Comparison of ENCODE assay signal across 8 cellular contexts in the genomic region with DNA sequence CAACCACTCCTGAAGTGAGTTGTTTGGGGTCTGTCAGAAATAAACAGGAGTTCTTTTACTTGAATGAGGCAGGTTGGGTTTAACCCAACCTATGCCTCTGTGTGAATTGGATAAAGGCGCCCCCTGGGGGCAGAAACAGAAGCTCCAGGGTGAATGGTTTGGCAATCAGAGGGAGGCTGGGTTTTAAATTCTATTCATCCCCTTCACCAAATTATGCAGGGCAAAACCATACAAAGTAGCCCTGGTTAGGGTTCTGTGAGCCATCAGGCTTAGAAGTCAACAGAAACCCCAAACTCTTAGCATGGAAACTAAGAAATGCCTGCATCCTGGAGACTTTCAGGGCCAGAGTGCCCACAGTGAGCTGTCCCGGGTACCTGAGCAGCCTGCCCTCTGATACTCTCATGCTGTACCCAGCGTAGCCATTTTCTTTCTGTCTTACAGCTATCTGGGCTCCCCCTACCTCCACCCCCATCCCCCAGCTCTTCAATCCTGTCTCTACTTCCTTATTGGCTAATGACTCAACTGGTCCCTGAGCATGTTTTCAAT.
DNase-seq lines count a peak whose midpoint lies in the region; ATAC-seq, FAIRE-seq and TF ChIP-seq lines count a peak whose summit lies in the region.

No MANE protein-coding gene starts in this region.

- ATAC-seq in GM21447 (IDR thresholded peaks at IDR 0.05; ENCODE audit: unreplicated experiment) (peak; percentile 66), esophagus mucosa (peak; percentile 23), pancreas (peak; percentile 66 to 81 (median 76))

- H3K36me3 ChIP-seq in pancreas = no peaks in the 10 kb centered on the region

- no peaks in the 10 kb centered on the region for H3K27me3 ChIP-seq in pancreas

- TF ChIP-seq CTCF in pancreas (IDR thresholded peaks at IDR 0.05) = peak; percentile 29 to 57 (median 54)

- H3K9me3 ChIP-seq in pancreas = no peaks in the 10 kb centered on the region

- H3K4me1 ChIP-seq in pancreas = no peaks in the 10 kb centered on the region

- no peak for FAIRE-seq in pancreas (lab: Jason Lieb, UNC)

- no peak overlapping the region for H3K4me3 ChIP-seq in pancreas

- no peak overlapping the region for H3K27ac ChIP-seq in pancreas

- WGBS in pancreas, 2 donors = 36 to 49% methylated on average over 3 of the region's 3 CpGs

- intact Hi-C loops in pancreas (cut with DNase I) = no loop called here

- peak; percentile 30 for DNase-seq in D341Med (ENCODE audit: low spot score)
- peak; percentile 3 for DNase-seq in M059J (ENCODE audit: low read depth)
- peak; percentile 26 to 46 for DNase-seq in activated CD8-positive, alpha-beta memory T cell treated with anti-CD3 and anti-CD28 coated beads for 1 hour (ENCODE audit: extremely low read depth in 1 of 2, low read depth in 1 of 2)
- peak in 4 of 6 donors; percentile 17 to 73 (median 46) for DNase-seq in pancreas
- DNase-seq in DMS79 (lab: John Stamatoyannopoulos, UW) = no peak
- DNase-seq in NCI-H2029 treated with DMSO at 0.1 percent for 48 hours (lab: John Stamatoyannopoulos, UW) = no peak

Comparison
In these comparisons a context has a peak if more than half of its experiments do, and no peak if none do; other contexts are left out.
1. DNase-seq: peak in D341Med (single experiment), M059J (single experiment), activated CD8-positive, alpha-beta memory T cell treated with anti-CD3 and anti-CD28 coated beads for 1 hour (2 of 2) and pancreas (4 of 6); none in DMS79 (single experiment) and NCI-H2029 treated with DMSO at 0.1 percent for 48 hours (single experiment).
2. ATAC-seq: peak in every context shown above with its lines; median percentile 76 in pancreas; 66 in GM21447; 23 in esophagus mucosa.